Comparison of ENCODE assay signal across 23 cellular contexts in the genomic region with DNA sequence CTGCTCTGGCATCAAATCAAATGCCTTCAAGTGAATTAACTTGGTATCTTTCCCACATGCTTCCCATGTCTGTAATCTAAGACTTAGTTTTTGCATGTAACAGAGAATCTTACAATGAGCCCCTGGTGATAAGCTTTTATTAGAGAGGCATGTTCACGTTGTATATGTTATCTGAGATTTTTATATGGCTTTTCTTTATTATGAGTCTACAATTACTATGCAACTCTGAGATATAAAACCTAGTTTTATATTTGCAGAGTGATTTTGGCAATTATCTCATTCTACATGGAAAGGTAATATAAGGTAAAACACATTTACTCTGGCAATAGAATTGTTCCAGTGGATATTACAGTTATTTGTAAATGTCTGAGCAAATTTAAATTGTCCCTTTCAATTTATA.
"Had no signal": no experiment of that assay in that cellular context is flagged by ENCODE, and none has a peak within 500 bp of the region (broad histone marks: within the 10 kb centered on the region; RNA-seq: fewer than 3 reads in every experiment).

No MANE protein-coding gene starts in this region.

- H3K9me3 ChIP-seq: ascending aorta, body of pancreas had no signal

- DNase-seq: activated B cell treated with CpG ODN at 0.5 μM for 24 hours; activated CD4-positive, alpha-beta T cell treated with anti-CD3 and anti-CD28 coated beads for 1 hour; activated CD4-positive, alpha-beta T cell treated with anti-CD3 and anti-CD28 coated beads, Interleukin-2, amount 10 ng/mL, durations not matched to agents 24 days and 14 days; activated CD4-positive, alpha-beta T cell treated with anti-CD3 and anti-CD28 coated beads, Interleukin-2, amount 50 U/mL, for 48 hours; activated CD8-positive, alpha-beta memory T cell treated with anti-CD3 and anti-CD28 coated beads, Interleukin-2, amount 10 ng/mL, durations not matched to agents 7 days and 5 days; activated effector memory CD4-positive, alpha-beta T cell treated with anti-CD3 and anti-CD28 coated beads, Interleukin-2, amount 50 U/mL, for 16 hours; activated naive CD4-positive, alpha-beta T cell treated with Interleukin-2 at 50 U/mL for 16 hours; activated naive CD8-positive, alpha-beta T cell treated with anti-CD3 and anti-CD28 coated beads, Interleukin-2, amount 50 U/mL, for 24 hours; activated T-cell treated with anti-CD3 and anti-CD28 coated beads, Interleukin-2, amount 50 U/mL, for 24 hours; amniotic stem cell; body of pancreas; central memory CD4-positive, alpha-beta T cell; NCI-H1105; NCI-H1694 treated with DMSO at 0.1 percent for 48 hours; NCI-H345; NCI-H510A; NCI-H526 treated with DMSO at 0.1 percent for 48 hours; SIG-M5; T-helper 17 cell; T-helper 9 cell had no signal

- ATAC-seq: activated CD8-positive, alpha-beta memory T cell treated with anti-CD3 and anti-CD28 coated beads, Interleukin-2, amount 10 ng/mL, durations not matched to agents 7 days and 5 days; activated naive CD4-positive, alpha-beta T cell treated with anti-CD3 and anti-CD28 coated beads, Interleukin-2, amount 50 U/mL, for 72 hours; activated naive CD8-positive, alpha-beta T cell treated with anti-CD3 and anti-CD28 coated beads, Interleukin-2, amount 50 U/mL, for 24 hours; body of pancreas; T-helper 17 cell had no signal

- H3K4me3 ChIP-seq: ascending aorta, body of pancreas, coronary artery had no signal

- H3K4me1 ChIP-seq: ascending aorta, body of pancreas had no signal

- H3K36me3 ChIP-seq: ascending aorta had no signal
